Comparison of ENCODE assay signal across 1 cellular context in genomic region chr3:62451211-62451892, GRCh38.
TF ChIP-seq lines count a peak whose summit lies in the region.

No MANE protein-coding gene starts in this region.

TF ChIP-seq in GM23338, 12 proteins besides CTCF, POLR2A, EP300 and RAD21 (continued from another document):
- no peak for TF ChIP-seq ZNF462 (CRISPR knock-in tag; IDR thresholded peaks at IDR 0.05)
- no peak for TF ChIP-seq STAT1 (IDR thresholded peaks at IDR 0.05; ENCODE audit: unreplicated experiment)
- no peak for TF ChIP-seq ETS1 (IDR thresholded peaks at IDR 0.05)
- TF ChIP-seq POLR2AphosphoS5 (IDR thresholded peaks at IDR 0.05; ENCODE audit: low read depth) = no peak
- no peak for TF ChIP-seq REST (IDR thresholded peaks at IDR 0.05; ENCODE audit: unreplicated experiment)
- TF ChIP-seq EZH2 (IDR thresholded peaks at IDR 0.05; ENCODE audit: low read depth, unreplicated experiment) = no peak
- TF ChIP-seq EZH2phosphoT487 (IDR thresholded peaks at IDR 0.05; ENCODE audit: unreplicated experiment) = no peak
- no peak for TF ChIP-seq ZNF331 (CRISPR knock-in tag; IDR thresholded peaks at IDR 0.05; ENCODE audit: low read depth)
TF ChIP-seq in GM23338: peak in this region for 0.
